40 cellular contexts compared by ENCODE assay signal in the genomic region with DNA sequence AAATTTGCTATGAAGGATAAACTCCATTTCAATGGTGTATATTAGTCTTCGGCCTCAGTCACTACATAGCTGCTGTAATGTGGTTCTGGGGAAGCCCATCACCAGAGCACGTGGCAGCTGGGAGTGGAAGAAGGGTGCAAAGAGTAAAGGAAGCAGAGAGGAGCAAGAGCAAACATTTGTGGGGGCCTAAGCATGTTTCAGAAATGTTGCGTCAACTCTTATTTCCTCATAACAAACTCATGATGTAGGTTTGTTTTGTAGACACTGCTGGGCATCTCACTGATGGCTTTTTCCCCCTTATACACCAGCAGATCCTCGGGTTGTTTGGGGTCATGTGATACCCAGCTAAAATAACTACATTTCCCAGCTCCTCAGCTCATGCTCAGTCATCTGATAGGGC. TPM values are rescaled to one million over a fixed set of nuclear protein-coding genes. Genes with fewer than 3 reads are reported as not detected.
"Had no signal": no experiment of that assay in that cellular context is flagged by ENCODE, and none has a peak within 500 bp of the region (broad histone marks: within the 10 kb centered on the region; RNA-seq: fewer than 3 reads in every experiment).

No MANE protein-coding gene starts in this region.

- H3K36me3 Mint-ChIP-seq: activated naive CD4-positive, alpha-beta T cell treated with anti-CD3 and anti-CD28 coated beads, Interleukin-2, amount 10 ng/mL, durations not matched to agents 7 days and 5 days; activated naive CD4-positive, alpha-beta T cell treated with anti-CD3 and anti-CD28 coated beads, Interleukin-2, amount 50 U/mL, for 24 hours; activated naive CD8-positive, alpha-beta T cell; activated naive CD8-positive, alpha-beta T cell treated with anti-CD3 and anti-CD28 coated beads for 36 hours; activated naive CD8-positive, alpha-beta T cell treated with anti-CD3 and anti-CD28 coated beads, Interleukin-2, amount 10 ng/mL, durations not matched to agents 7 days and 5 days had no signal

- H3K27ac Mint-ChIP-seq: activated naive CD4-positive, alpha-beta T cell treated with anti-CD3 and anti-CD28 coated beads for 36 hours; activated naive CD4-positive, alpha-beta T cell treated with anti-CD3 and anti-CD28 coated beads, Interleukin-2, amount 10 ng/mL, durations not matched to agents 7 days and 5 days; activated naive CD4-positive, alpha-beta T cell treated with anti-CD3 and anti-CD28 coated beads, Interleukin-2, amount 50 U/mL, for 24 hours; activated naive CD8-positive, alpha-beta T cell; activated naive CD8-positive, alpha-beta T cell treated with anti-CD3 and anti-CD28 coated beads for 36 hours; activated naive CD8-positive, alpha-beta T cell treated with anti-CD3 and anti-CD28 coated beads, Interleukin-2, amount 10 ng/mL, durations not matched to agents 7 days and 5 days; activated naive CD8-positive, alpha-beta T cell treated with anti-CD3 and anti-CD28 coated beads, Interleukin-2, amount 50 U/mL, for 24 hours; activated T-cell treated with anti-CD3 and anti-CD28 coated beads, Interleukin-2, amount 50 U/mL, for 24 hours; activated T-cell treated with anti-CD3 and anti-CD28 coated beads, Interleukin-2, amount 50 U/mL, for 72 hours; activated T-helper 1 cell treated with anti-CD3 and anti-CD28 coated beads, Interleukin-12 subunit alpha, Interleukin-12 subunit beta, Interleukin-2, Interleukin-4 antibody, amounts not matched to agents 30 ng/mL and 10 ng/mL and 1 ng/mL, durations not matched to agents 14 hours and 24 hours and 36 hours; activated T-helper 17 cell treated with anti-CD3 and anti-CD28 coated beads, Interleukin-2, amount 50 U/mL, for 72 hours; activated T-helper 2 cell treated with anti-CD3 and anti-CD28 coated beads, Interferon-gamma antibody, Interleukin-2, Interleukin-4, amounts not matched to agents 10 μg/mL and 5 μg/mL and 100 μg/mL, durations not matched to agents 14 hours and 24 hours and 36 hours; brain had no signal

- H3K36me3 ChIP-seq: adrenal gland, ascending aorta, brain microvascular endothelial cell, breast epithelium, cardiac muscle cell had no signal

- FAIRE-seq: astrocyte, bronchial epithelial cell had no signal

- H3K4me3 ChIP-seq: adrenal gland, ascending aorta, body of pancreas, breast epithelium, cardiac muscle cell had no signal

- ATAC-seq: activated naive CD4-positive, alpha-beta T cell treated with anti-CD3 and anti-CD28 coated beads, Interleukin-2, amount 50 U/mL, for 72 hours; activated naive CD8-positive, alpha-beta T cell treated with anti-CD3 and anti-CD28 coated beads, Interleukin-2, amount 50 U/mL, for 24 hours; activated T-cell treated with anti-CD3 and anti-CD28 coated beads, Interleukin-2, amount 50 U/mL, for 4 hours; activated T-cell treated with anti-CD3 and anti-CD28 coated beads, Interleukin-2, amount 50 U/mL, for 72 hours; activated T-helper 17 cell treated with anti-CD3 and anti-CD28 coated beads, Interleukin-2, amount 50 U/mL, for 72 hours; body of pancreas had no signal

- H3K27me3 ChIP-seq: adrenal gland, ascending aorta, body of pancreas, brain microvascular endothelial cell, breast epithelium, cardiac muscle cell had no signal

- H3K9me3 Mint-ChIP-seq: activated naive CD4-positive, alpha-beta T cell treated with anti-CD3 and anti-CD28 coated beads, Interleukin-2, amount 10 ng/mL, durations not matched to agents 7 days and 5 days; activated naive CD4-positive, alpha-beta T cell treated with anti-CD3 and anti-CD28 coated beads, Interleukin-2, amount 50 U/mL, for 72 hours; activated naive CD8-positive, alpha-beta T cell treated with anti-CD3 and anti-CD28 coated beads for 36 hours; activated naive CD8-positive, alpha-beta T cell treated with anti-CD3 and anti-CD28 coated beads, Interleukin-2, amount 10 ng/mL, durations not matched to agents 7 days and 5 days; activated T-cell treated with anti-CD3 and anti-CD28 coated beads, Interleukin-2, amount 50 U/mL, for 4 hours; activated T-cell treated with anti-CD3 and anti-CD28 coated beads, Interleukin-2, amount 50 U/mL, for 72 hours; activated T-helper 17 cell treated with anti-CD3 and anti-CD28 coated beads, Interleukin-2, amount 50 U/mL, for 72 hours; activated T-helper 2 cell treated with anti-CD3 and anti-CD28 coated beads, Interferon-gamma antibody, Interleukin-2, Interleukin-4, amounts not matched to agents 10 μg/mL and 5 μg/mL and 100 μg/mL, durations not matched to agents 14 hours and 24 hours and 36 hours; central memory CD8-positive, alpha-beta T cell had no signal

- H3K4me1 ChIP-seq: adrenal gland, ascending aorta, body of pancreas, breast epithelium had no signal

- H3K27ac ChIP-seq: adrenal gland, ascending aorta, body of pancreas, brain microvascular endothelial cell, breast epithelium, cardiac muscle cell had no signal

- H3K27me3 Mint-ChIP-seq: activated naive CD4-positive, alpha-beta T cell treated with anti-CD3 and anti-CD28 coated beads, Interleukin-2, amount 10 ng/mL, durations not matched to agents 7 days and 5 days; activated naive CD8-positive, alpha-beta T cell; activated naive CD8-positive, alpha-beta T cell treated with anti-CD3 and anti-CD28 coated beads, Interleukin-2, amount 10 ng/mL, durations not matched to agents 7 days and 5 days; activated T-cell treated with anti-CD3 and anti-CD28 coated beads, Interleukin-2, amount 50 U/mL, for 24 hours; activated T-helper 17 cell treated with anti-CD3 and anti-CD28 coated beads, Interleukin-2, amount 50 U/mL, for 72 hours; brain; central memory CD8-positive, alpha-beta T cell had no signal

- DNase-seq: activated effector memory CD4-positive, alpha-beta T cell treated with anti-CD3 and anti-CD28 coated beads, Interleukin-2, amount 50 U/mL, for 16 hours; activated effector memory CD4-positive, alpha-beta T cell treated with Interleukin-2 at 50 U/mL for 16 hours; activated gamma-delta T cell; activated gamma-delta T cell treated with Interleukin-2 at 50 U/mL for 16 hours; activated naive CD4-positive, alpha-beta T cell; activated naive CD4-positive, alpha-beta T cell treated with anti-CD3 and anti-CD28 coated beads for 36 hours; activated naive CD4-positive, alpha-beta T cell treated with anti-CD3 and anti-CD28 coated beads, Interleukin-2, amount 10 ng/mL, durations not matched to agents 7 days and 5 days; activated naive CD4-positive, alpha-beta T cell treated with anti-CD3 and anti-CD28 coated beads, Interleukin-2, amount 50 U/mL, for 16 hours; activated naive CD4-positive, alpha-beta T cell treated with Interleukin-2 at 50 U/mL for 16 hours; activated naive CD8-positive, alpha-beta T cell treated with anti-CD3 and anti-CD28 coated beads for 36 hours; activated naive CD8-positive, alpha-beta T cell treated with anti-CD3 and anti-CD28 coated beads, Interleukin-2, amount 10 ng/mL, durations not matched to agents 7 days and 5 days; activated naive CD8-positive, alpha-beta T cell treated with anti-CD3 and anti-CD28 coated beads, Interleukin-2, amount 50 U/mL, for 24 hours; activated T-cell treated with anti-CD3 and anti-CD28 coated beads, Interleukin-2, amount 50 U/mL, for 1 hour; activated T-cell treated with anti-CD3 and anti-CD28 coated beads, Interleukin-2, amount 50 U/mL, for 24 hours; activated T-cell treated with anti-CD3 and anti-CD28 coated beads, Interleukin-2, amount 50 U/mL, for 4 hours; activated T-cell treated with anti-CD3 and anti-CD28 coated beads, Interleukin-2, amount 50 U/mL, for 48 hours; activated T-cell treated with anti-CD3 and anti-CD28 coated beads, Interleukin-2, amount 50 U/mL, for 72 hours; adrenal gland; amniotic stem cell; amygdala; anterior cingulate cortex; aorta; body of pancreas; brain microvascular endothelial cell; caudate nucleus; central memory CD4-positive, alpha-beta T cell; cerebellar nuclear complex had no signal

- H3K4me1 Mint-ChIP-seq: activated naive CD4-positive, alpha-beta T cell treated with anti-CD3 and anti-CD28 coated beads, Interleukin-2, amount 10 ng/mL, durations not matched to agents 7 days and 5 days; activated naive CD4-positive, alpha-beta T cell treated with anti-CD3 and anti-CD28 coated beads, Interleukin-2, amount 50 U/mL, for 24 hours; activated naive CD8-positive, alpha-beta T cell treated with anti-CD3 and anti-CD28 coated beads for 36 hours; activated naive CD8-positive, alpha-beta T cell treated with anti-CD3 and anti-CD28 coated beads, Interleukin-2, amount 10 ng/mL, durations not matched to agents 7 days and 5 days; activated naive CD8-positive, alpha-beta T cell treated with anti-CD3 and anti-CD28 coated beads, Interleukin-2, amount 50 U/mL, for 24 hours; activated T-helper 17 cell treated with anti-CD3 and anti-CD28 coated beads, Interleukin-2, amount 50 U/mL, for 72 hours; central memory CD8-positive, alpha-beta T cell had no signal

- H3K4me3 Mint-ChIP-seq: activated naive CD4-positive, alpha-beta T cell treated with anti-CD3 and anti-CD28 coated beads for 36 hours; activated naive CD4-positive, alpha-beta T cell treated with anti-CD3 and anti-CD28 coated beads, Interleukin-2, amount 10 ng/mL, durations not matched to agents 7 days and 5 days; activated naive CD4-positive, alpha-beta T cell treated with anti-CD3 and anti-CD28 coated beads, Interleukin-2, amount 50 U/mL, for 24 hours; activated naive CD8-positive, alpha-beta T cell; activated naive CD8-positive, alpha-beta T cell treated with anti-CD3 and anti-CD28 coated beads for 36 hours; activated naive CD8-positive, alpha-beta T cell treated with anti-CD3 and anti-CD28 coated beads, Interleukin-2, amount 10 ng/mL, durations not matched to agents 7 days and 5 days; activated naive CD8-positive, alpha-beta T cell treated with anti-CD3 and anti-CD28 coated beads, Interleukin-2, amount 50 U/mL, for 24 hours; activated T-cell treated with anti-CD3 and anti-CD28 coated beads, Interleukin-2, amount 50 U/mL, for 24 hours; activated T-cell treated with anti-CD3 and anti-CD28 coated beads, Interleukin-2, amount 50 U/mL, for 4 hours; activated T-cell treated with anti-CD3 and anti-CD28 coated beads, Interleukin-2, amount 50 U/mL, for 72 hours; activated T-helper 1 cell treated with anti-CD3 and anti-CD28 coated beads, Interleukin-12 subunit alpha, Interleukin-12 subunit beta, Interleukin-2, Interleukin-4 antibody, amounts not matched to agents 30 ng/mL and 10 ng/mL and 1 ng/mL, durations not matched to agents 14 hours and 24 hours and 36 hours; activated T-helper 17 cell treated with anti-CD3 and anti-CD28 coated beads, Interleukin-2, amount 50 U/mL, for 72 hours; brain; central memory CD8-positive, alpha-beta T cell had no signal

- H3K9me3 ChIP-seq: adrenal gland, body of pancreas, breast epithelium had no signal

RNA-seq across cellular contexts. Expression of gene DOK5, which starts 37.3 kb away (rescaled TPM):
- total RNA-seq: activated naive CD8-positive, alpha-beta T cell treated with anti-CD3 and anti-CD28 coated beads, Interleukin-2, amount 10 ng/mL, durations not matched to agents 7 days and 5 days; ascending aorta; bronchial epithelial cell had no signal
